ENCODE assay signal across 31 cellular contexts in the genomic region with DNA sequence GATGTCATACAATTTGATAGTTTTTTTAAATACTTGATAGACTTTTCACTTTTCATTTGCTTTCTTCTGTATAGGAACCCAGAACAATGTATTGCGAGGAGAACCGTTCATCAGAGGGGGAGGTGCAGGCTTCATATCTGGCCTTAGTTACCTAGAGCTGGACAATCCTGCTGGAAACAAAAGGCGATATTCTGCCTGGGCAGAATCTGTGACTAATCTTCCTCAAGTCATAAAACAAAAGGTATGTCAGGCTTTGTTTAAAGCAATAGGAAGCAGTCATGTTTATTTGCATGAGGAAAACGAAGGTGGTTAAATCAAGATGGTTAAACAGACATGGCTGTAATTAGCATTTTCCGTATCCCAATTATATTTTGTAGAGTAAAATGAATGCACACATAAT. TPM values are rescaled to one million over a fixed set of nuclear protein-coding genes. Genes with fewer than 3 reads are reported as not detected.
"Had no signal": no experiment of that assay in that cellular context is flagged by ENCODE, and none has a peak within 500 bp of the region (broad histone marks: within the 10 kb centered on the region; RNA-seq: fewer than 3 reads in every experiment).

No MANE protein-coding gene starts in this region.

- DNase-seq: activated CD4-positive, alpha-beta T cell treated with anti-CD3 and anti-CD28 coated beads for 48 hours; activated CD4-positive, alpha-beta T cell treated with anti-CD3 and anti-CD28 coated beads, Interleukin-2, amount 50 U/mL, for 4 hours; activated CD4-positive, CD25-positive, alpha-beta regulatory T cell treated with anti-CD3 and anti-CD28 coated beads, Interleukin-2, amount 50 U/mL, for 72 hours; activated CD8-positive, alpha-beta memory T cell treated with anti-CD3 and anti-CD28 coated beads, Interleukin-2, amount 50 U/mL, for 48 hours; activated CD8-positive, alpha-beta T cell treated with anti-CD3 and anti-CD28 coated beads, Interleukin-2, amount 10 ng/mL, durations not matched to agents 7 days and 5 days; activated naive CD8-positive, alpha-beta T cell treated with anti-CD3 and anti-CD28 coated beads, Interleukin-2, amount 50 U/mL, for 24 hours; activated T-cell treated with anti-CD3 and anti-CD28 coated beads, Interleukin-2, amount 50 U/mL, for 1 hour; amniotic stem cell; body of pancreas; MG63; MV-4-11; NCI-H1092 treated with DMSO at 0.1 percent for 48 hours; NCI-H1417 treated with DMSO at 0.1 percent for 48 hours; NCI-H1694; NCI-H2029; NCI-H2107; NCI-H2171 treated with DMSO at 0.1 percent for 48 hours; NCI-H226; NCI-H510A; NCI-H82; OCI-M1; Peyer's patch; SHP77; T-helper 9 cell had no signal

- H3K4me1 ChIP-seq: ascending aorta, body of pancreas, Peyer's patch had no signal

- H3K9ac ChIP-seq: KMS-11 had no signal

- H3K4me3 ChIP-seq: ascending aorta, body of pancreas, MG63, Peyer's patch, SJSA1 had no signal

- H3K4me2 ChIP-seq: KMS-11 had no signal

- H3K27me3 ChIP-seq: ascending aorta, body of pancreas, MG63, Peyer's patch had no signal

- H3K36me3 ChIP-seq: ascending aorta, MG63, SJSA1 had no signal

- ATAC-seq: activated CD8-positive, alpha-beta T cell treated with anti-CD3 and anti-CD28 coated beads, Interleukin-2, amount 10 ng/mL, durations not matched to agents 7 days and 5 days; activated naive CD8-positive, alpha-beta T cell treated with anti-CD3 and anti-CD28 coated beads, Interleukin-2, amount 50 U/mL, for 24 hours; body of pancreas; SK-N-SH treated with all-trans-retinoic acid at 6 μM for 48 hours; WTC11 had no signal

- H3K27ac ChIP-seq: ascending aorta, body of pancreas, KMS-11, Peyer's patch, RWPE1, SJSA1 had no signal

- H3K9me3 ChIP-seq: ascending aorta, MG63, Peyer's patch had no signal

RNA-seq across cellular contexts. Expression of gene C7, which starts 46.0 kb away (rescaled TPM):
- total RNA-seq: activated CD8-positive, alpha-beta T cell treated with anti-CD3 and anti-CD28 coated beads, Interleukin-2, amount 10 ng/mL, durations not matched to agents 7 days and 5 days; SJSA1 had no signal
- polyA plus RNA-seq: IgD-negative memory B cell had no signal
